26 cellular contexts compared by ENCODE assay signal in genomic region chr1:212002536-212002935, GRCh38.
"Had no signal": no experiment of that assay in that cellular context is flagged by ENCODE, and none has a peak within 500 bp of the region (broad histone marks: within the 10 kb centered on the region; RNA-seq: fewer than 3 reads in every experiment).

No MANE protein-coding gene starts in this region.

- H3K27me3 Mint-ChIP-seq: activated CD4-positive, alpha-beta T cell treated with anti-CD3 and anti-CD28 coated beads, Interleukin-2, amount 10 ng/mL, durations not matched to agents 24 days and 14 days; activated naive CD8-positive, alpha-beta T cell treated with anti-CD3 and anti-CD28 coated beads, Interleukin-2, amount 10 ng/mL, durations not matched to agents 7 days and 5 days; activated T-cell treated with anti-CD3 and anti-CD28 coated beads, Interleukin-2, amount 50 U/mL, for 24 hours; progenitor cell of endocrine pancreas had no signal

- DNase-seq: activated CD4-positive, alpha-beta T cell treated with anti-CD3 and anti-CD28 coated beads, Interleukin-2, amount 10 ng/mL, durations not matched to agents 24 days and 14 days; activated CD8-positive, alpha-beta T cell treated with anti-CD3 and anti-CD28 coated beads, Interleukin-2, amount 10 ng/mL, durations not matched to agents 7 days and 5 days; activated naive CD4-positive, alpha-beta T cell treated with Interleukin-2 at 50 U/mL for 16 hours; activated naive CD8-positive, alpha-beta T cell treated with anti-CD3 and anti-CD28 coated beads, Interleukin-2, amount 10 ng/mL, durations not matched to agents 7 days and 5 days; activated T-cell treated with anti-CD3 and anti-CD28 coated beads, Interleukin-2, amount 50 U/mL, for 24 hours; anterior cingulate cortex; cerebellar nuclear complex; dermis blood vessel endothelial cell; effector memory CD4-positive, alpha-beta T cell; esophagus squamous epithelium; foreskin keratinocyte; hypothalamus; kidney; midbrain; right cardiac atrium; stimulated activated CD4-positive, alpha-beta T cell treated with anti-CD3 and anti-CD28 coated beads, Interleukin-2, amount 100 ng/mL, for 24 hours; stimulated activated naive CD8-positive, alpha-beta T cell treated with anti-CD3 and anti-CD28 coated beads, Interleukin-15, Interleukin-2, amounts not matched to agents 100 U/mL and 50 U/mL, for 24 hours; substantia nigra; T-helper 1 cell; T-helper 9 cell; uterus had no signal

- H3K9me3 ChIP-seq: esophagus squamous epithelium, uterus had no signal

- H3K27ac Mint-ChIP-seq: activated CD4-positive, alpha-beta T cell treated with anti-CD3 and anti-CD28 coated beads, Interleukin-2, amount 10 ng/mL, durations not matched to agents 24 days and 14 days; activated CD8-positive, alpha-beta T cell treated with anti-CD3 and anti-CD28 coated beads, Interleukin-2, amount 10 ng/mL, durations not matched to agents 7 days and 5 days; activated naive CD8-positive, alpha-beta T cell treated with anti-CD3 and anti-CD28 coated beads, Interleukin-2, amount 10 ng/mL, durations not matched to agents 7 days and 5 days; activated T-cell treated with anti-CD3 and anti-CD28 coated beads, Interleukin-2, amount 50 U/mL, for 24 hours; activated T-helper 2 cell treated with anti-CD3 and anti-CD28 coated beads, Interferon-gamma antibody, Interleukin-2, Interleukin-4, amounts not matched to agents 10 μg/mL and 5 μg/mL and 100 μg/mL, durations not matched to agents 14 hours and 24 hours and 36 hours; progenitor cell of endocrine pancreas had no signal

- H3K27me3 ChIP-seq: esophagus squamous epithelium, foreskin keratinocyte, tibial nerve, uterus had no signal

- H3K4me1 ChIP-seq: esophagus squamous epithelium, foreskin keratinocyte, tibial nerve, uterus had no signal

- H3K4me3 ChIP-seq: esophagus squamous epithelium, lung, tibial nerve, uterus had no signal

- H3K4me1 Mint-ChIP-seq: activated CD4-positive, alpha-beta T cell treated with anti-CD3 and anti-CD28 coated beads, Interleukin-2, amount 10 ng/mL, durations not matched to agents 24 days and 14 days had no signal

- FAIRE-seq: kidney had no signal

- ATAC-seq: activated CD8-positive, alpha-beta T cell treated with anti-CD3 and anti-CD28 coated beads, Interleukin-2, amount 10 ng/mL, durations not matched to agents 7 days and 5 days; foreskin keratinocyte; left lobe of liver; right cardiac atrium; stimulated activated naive CD8-positive, alpha-beta T cell treated with anti-CD3 and anti-CD28 coated beads, Interleukin-15, Interleukin-2, amounts not matched to agents 100 U/mL and 50 U/mL, for 24 hours had no signal

- H3K9me3 Mint-ChIP-seq: activated CD4-positive, alpha-beta T cell treated with anti-CD3 and anti-CD28 coated beads, Interleukin-2, amount 10 ng/mL, durations not matched to agents 24 days and 14 days; activated naive CD8-positive, alpha-beta T cell treated with anti-CD3 and anti-CD28 coated beads, Interleukin-2, amount 10 ng/mL, durations not matched to agents 7 days and 5 days; activated T-cell treated with anti-CD3 and anti-CD28 coated beads, Interleukin-2, amount 50 U/mL, for 24 hours; activated T-helper 2 cell treated with anti-CD3 and anti-CD28 coated beads, Interferon-gamma antibody, Interleukin-2, Interleukin-4, amounts not matched to agents 10 μg/mL and 5 μg/mL and 100 μg/mL, durations not matched to agents 14 hours and 24 hours and 36 hours had no signal

- H3K4me3 Mint-ChIP-seq: activated CD4-positive, alpha-beta T cell treated with anti-CD3 and anti-CD28 coated beads, Interleukin-2, amount 10 ng/mL, durations not matched to agents 24 days and 14 days; activated CD8-positive, alpha-beta T cell treated with anti-CD3 and anti-CD28 coated beads, Interleukin-2, amount 10 ng/mL, durations not matched to agents 7 days and 5 days; activated naive CD8-positive, alpha-beta T cell treated with anti-CD3 and anti-CD28 coated beads, Interleukin-2, amount 10 ng/mL, durations not matched to agents 7 days and 5 days; activated T-cell treated with anti-CD3 and anti-CD28 coated beads, Interleukin-2, amount 50 U/mL, for 24 hours had no signal

- H3K36me3 ChIP-seq: uterus had no signal
